Comparison of ENCODE assay signal across 8 cellular contexts in the genomic region with DNA sequence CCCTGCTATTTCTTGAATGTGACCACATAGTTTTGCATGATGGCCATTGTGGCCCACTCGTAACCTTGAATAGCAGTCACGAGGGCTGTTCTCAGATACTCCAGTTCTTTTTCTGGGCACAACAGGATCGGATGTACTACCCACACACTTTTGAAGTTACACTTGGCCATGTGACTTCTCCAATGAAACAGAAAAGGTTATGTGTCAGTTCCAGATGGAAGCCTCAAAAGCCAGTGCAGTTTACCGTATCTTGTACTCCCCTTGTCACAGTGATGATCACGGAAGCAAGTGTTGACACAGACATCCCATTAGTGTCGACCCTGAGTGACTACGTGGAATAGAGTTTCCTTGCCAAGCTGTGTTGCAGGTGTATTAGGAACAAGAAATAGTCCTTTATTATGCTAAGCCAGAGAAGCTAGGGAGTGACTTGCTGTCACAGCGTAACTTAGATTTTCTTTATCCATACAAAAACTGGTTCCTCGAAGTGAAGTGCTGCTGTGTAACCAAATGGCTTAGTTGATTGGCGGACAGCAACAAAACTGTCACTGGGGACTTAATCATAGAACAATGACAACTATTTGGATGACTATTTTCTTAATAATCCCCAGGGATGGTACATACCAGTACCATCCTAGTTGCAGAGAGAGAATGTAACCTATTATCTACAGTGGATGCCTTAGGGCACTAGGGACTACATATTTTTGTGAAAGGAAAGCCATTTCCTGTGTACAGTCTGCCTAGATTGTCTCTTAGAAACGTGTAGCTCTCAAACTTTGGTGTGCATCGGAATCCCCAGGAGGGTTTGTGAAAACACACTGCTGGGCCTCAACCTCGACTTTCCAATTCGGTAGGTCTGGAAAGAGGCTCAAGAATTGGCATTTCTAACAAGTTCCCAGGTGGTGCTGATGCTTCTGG.
DNase-seq lines count a peak whose midpoint lies in the region; ATAC-seq and TF ChIP-seq lines count a peak whose summit lies in the region.

No MANE protein-coding gene starts in this region.

- no peak overlapping the region for H3K4me3 ChIP-seq in dorsolateral prefrontal cortex

- no peak overlapping the region for H3K4me3 Mint-ChIP-seq in stimulated activated memory B cell treated with anti-CD40 and anti-IgM and Interleukin-4, amounts not matched to agents 10 μg/mL and 1 μg/mL and 100 μg/mL, for 72 hours

- H3K4me1 Mint-ChIP-seq in stimulated activated memory B cell treated with anti-CD40 and anti-IgM and Interleukin-4, amounts not matched to agents 10 μg/mL and 1 μg/mL and 100 μg/mL, for 72 hours: peaks cover 19% of the 10 kb centered on the region

- intact Hi-C loops in dorsolateral prefrontal cortex (cut with DNase I): no loop called here

- H3K9me3 Mint-ChIP-seq in stimulated activated memory B cell treated with anti-CD40 and anti-IgM and Interleukin-4, amounts not matched to agents 10 μg/mL and 1 μg/mL and 100 μg/mL, for 72 hours: no peaks in the 10 kb centered on the region

- peak; percentile 39 for DNase-seq in KBM-7
- no peak for DNase-seq in dorsolateral prefrontal cortex
- no peak for DNase-seq in T-helper 9 cell
- DNase-seq in NCI-H2081 treated with DMSO at 0.1 percent for 48 hours (lab: John Stamatoyannopoulos, UW): no peak
- DNase-seq in NCI-H774 (lab: John Stamatoyannopoulos, UW): no peak

- H3K36me3 Mint-ChIP-seq in stimulated activated memory B cell treated with anti-CD40 and anti-IgM and Interleukin-4, amounts not matched to agents 10 μg/mL and 1 μg/mL and 100 μg/mL, for 72 hours: no peaks in the 10 kb centered on the region

- peak overlapping the region in 37 of 59 donors; percentile 3 to 87 (median 38) for H3K27ac ChIP-seq in dorsolateral prefrontal cortex

- in situ Hi-C loops in KBM-7 (cut with MboI; ENCODE audit: low pct_unique_long_range_greater_than_20kb, low sequenced_read_pairs): no loop called here

- H3K27ac Mint-ChIP-seq in stimulated activated memory B cell treated with anti-CD40 and anti-IgM and Interleukin-4, amounts not matched to agents 10 μg/mL and 1 μg/mL and 100 μg/mL, for 72 hours: no peak overlapping the region

- ATAC-seq in GM19043 (IDR thresholded peaks at IDR 0.05; ENCODE audit: low read depth, unreplicated experiment) (peak; percentile 78), GM18511 (IDR thresholded peaks at IDR 0.05; ENCODE audit: unreplicated experiment) (no peak)
- ATAC-seq in stimulated activated memory B cell treated with anti-CD40 and anti-IgM and Interleukin-4, amounts not matched to agents 10 μg/mL and 1 μg/mL and 100 μg/mL, for 72 hours: peak; percentile 75

- no peaks in the 10 kb centered on the region for H3K27me3 Mint-ChIP-seq in stimulated activated memory B cell treated with anti-CD40 and anti-IgM and Interleukin-4, amounts not matched to agents 10 μg/mL and 1 μg/mL and 100 μg/mL, for 72 hours

- no peaks in the 10 kb centered on the region for H3K27me3 ChIP-seq in dorsolateral prefrontal cortex

- no peak for TF ChIP-seq CTCF in dorsolateral prefrontal cortex (IDR thresholded peaks at IDR 0.05 in 54 of 56, conservative IDR thresholded peaks at IDR 0.05 in 2 of 56; ENCODE audit: low read depth in 1 of 56, partially characterized antibody in 56 of 56)
